In genomic region chr10:24382596-24382978, GRCh38 we compare ENCODE assay signal across 11 cellular contexts.
DNase-seq lines count a peak whose midpoint lies in the region; ATAC-seq, FAIRE-seq and TF ChIP-seq lines count a peak whose summit lies in the region.
"Had no signal": no experiment of that assay in that cellular context is flagged by ENCODE, and none has a peak within 500 bp of the region (broad histone marks: within the 10 kb centered on the region; RNA-seq: fewer than 3 reads in every experiment).

No MANE protein-coding gene starts in this region.

- H3K27me3 Mint-ChIP-seq in Calu3 (ENCODE audit: unreplicated experiment) (no peaks in the 10 kb centered on the region), HFFc6 (ENCODE audit: insufficient read depth) (peaks cover 9% of the 10 kb centered on the region)

- WGBS in mesodermal cell (ENCODE audit: insufficient coverage in 2 of 2), 2 experiments, result 80% methylated on average over 1 to 2 of the region's 3 CpGs

- FAIRE-seq in RCC 7860 (lab: Jason Lieb, UNC), result no peak

- no peaks in the 10 kb centered on the region for H3K9me3 ChIP-seq in mesodermal cell (ENCODE audit: control insufficient read depth, low read length)
- H3K9me3 ChIP-seq in MG63, result no peaks in the 10 kb centered on the region

- peaks cover 11% of the 10 kb centered on the region for H3K36me3 ChIP-seq in mesodermal cell (ENCODE audit: control insufficient read depth, insufficient read depth, low read length)
- H3K36me3 ChIP-seq in MG63, result no peaks in the 10 kb centered on the region

- no peaks in the 10 kb centered on the region for H3K9me3 Mint-ChIP-seq in Calu3 (ENCODE audit: low read depth, unreplicated experiment)
- H3K9me3 Mint-ChIP-seq in HFFc6, result no peaks in the 10 kb centered on the region

- intact Hi-C loops in Calu3 (cut with micrococcal nuclease; ENCODE audit: unreplicated experiment), result loop anchor here (2.0 to 5.0 kb wide), 3 partner anchors 45 to 176 kb away; no protein-coding TSS in a partner anchor

- no peak for TF ChIP-seq CTCF in Calu3 (IDR thresholded peaks at IDR 0.05; ENCODE audit: unreplicated experiment)
- no peak for TF ChIP-seq CTCF in HFFc6 (IDR thresholded peaks at IDR 0.05)

- H3K27ac ChIP-seq in mesodermal cell (ENCODE audit: low read depth, low read length, severe bottlenecking), result peak overlapping the region; percentile 78
- H3K27ac ChIP-seq: VCaP had no signal

- DNase-seq in Calu3 (no peak), RCC 7860 (ENCODE audit: low spot score) (peak; percentile 10), HFFc6 (no peak), AML-193 (lab: John Stamatoyannopoulos, UW) (no peak), MG63 (no peak)
- DNase-seq: DMS 273 treated with DMSO at 0.1 percent for 48 hours had no signal

- H3K36me3 Mint-ChIP-seq in Calu3 (ENCODE audit: insufficient read depth, unreplicated experiment) (peaks cover 13% of the 10 kb centered on the region), HFFc6 (ENCODE audit: low read depth) (no peaks in the 10 kb centered on the region)

- peak; percentile 23 for ATAC-seq in GM18870 (IDR thresholded peaks at IDR 0.05; ENCODE audit: unreplicated experiment)
- ATAC-seq in GM21423 (IDR thresholded peaks at IDR 0.05; ENCODE audit: unreplicated experiment), result no peak

- CTCF ChIA-PET in Calu3 (lab: Charles Lee), result interaction anchor here (1.3 to 1.5 kb wide), 6 partner anchors 8 to 388 kb away, joined by 3 to 8 read pairs (median 4); no protein-coding TSS in a partner anchor

- peak overlapping the region; percentile 96 for H3K27ac Mint-ChIP-seq in Calu3 (ENCODE audit: unreplicated experiment)
- H3K27ac Mint-ChIP-seq in HFFc6, result no peak overlapping the region

- no TSS peak for BruUV-seq in Calu3 (replicated peaks; lab: Mats Ljungman, UMichigan)

- H3K4me3 Mint-ChIP-seq in Calu3 (ENCODE audit: low read depth, unreplicated experiment), result no peak overlapping the region
- no peak overlapping the region for H3K4me3 Mint-ChIP-seq in HFFc6
- H3K4me3 Mint-ChIP-seq: stimulated activated naive CD8-positive, alpha-beta T cell treated with anti-CD3 and anti-CD28 coated beads, Interleukin-15, Interleukin-2, amounts not matched to agents 100 ng/mL and 50 ng/mL, for 24 hours had no signal

- peaks cover 36% of the 10 kb centered on the region for H3K4me1 Mint-ChIP-seq in Calu3 (ENCODE audit: low read depth, unreplicated experiment)
- peaks cover 8% of the 10 kb centered on the region; the same call in 1 of the 2 replicates for H3K4me1 Mint-ChIP-seq in HFFc6 (ENCODE audit: low read depth)

- no peak overlapping the region for H3K4me3 ChIP-seq in mesodermal cell (ENCODE audit: extremely low read depth, insufficient read depth, low read length, poor library complexity, severe bottlenecking)
- H3K4me3 ChIP-seq in MG63, result no peak overlapping the region

- peaks cover 20% of the 10 kb centered on the region for H3K4me1 ChIP-seq in mesodermal cell (ENCODE audit: control insufficient read depth, insufficient read depth, low read length, poor library complexity, severe bottlenecking)

- no peaks in the 10 kb centered on the region for H3K27me3 ChIP-seq in MG63
